In the genomic region with DNA sequence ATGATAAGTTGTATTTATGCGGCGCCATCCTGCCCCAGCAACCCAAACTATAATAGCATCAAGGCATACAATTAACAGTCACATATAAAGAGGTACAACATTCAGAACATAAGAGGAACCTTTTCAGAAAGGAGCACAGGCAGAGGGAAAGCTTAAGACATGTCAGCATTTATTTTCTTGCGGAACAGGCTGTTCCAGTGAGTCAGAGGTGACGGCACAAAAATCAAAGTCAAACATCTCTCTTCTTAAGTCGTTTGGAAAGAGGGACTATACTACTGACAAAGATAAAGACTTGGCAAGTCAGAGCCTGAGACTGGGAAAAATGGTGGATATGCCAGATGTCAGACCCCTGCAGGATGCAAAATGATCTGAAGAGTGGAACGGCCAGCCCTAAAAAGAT, we compare ENCODE assay signal across 18 cellular contexts.
DNase-seq lines count a peak whose midpoint lies in the region; TF ChIP-seq lines count a peak whose summit lies in the region.
"Had no signal": no experiment of that assay in that cellular context is flagged by ENCODE, and none has a peak within 500 bp of the region (broad histone marks: within the 10 kb centered on the region; RNA-seq: fewer than 3 reads in every experiment).

No MANE protein-coding gene starts in this region.

- H3K36me3 ChIP-seq in smooth muscle cell (ENCODE audit: low read depth): no peaks in the 10 kb centered on the region
- H3K36me3 ChIP-seq in transverse colon: no peaks in the 10 kb centered on the region
- H3K36me3 ChIP-seq: left ventricle myocardium inferior, stomach had no signal

- 37% methylated on average over 6 of the region's 6 CpGs for WGBS in smooth muscle cell (ENCODE audit: low lambda C conversion rate)
- 82 to 85% methylated on average over 6 of the region's 6 CpGs for WGBS in transverse colon (ENCODE audit: low coverage in 1 of 2), 2 donors

- H3K9me3 ChIP-seq in smooth muscle cell (replicated peaks; ENCODE audit: low read depth) (no peaks in the 10 kb centered on the region), transverse colon (no peaks in the 10 kb centered on the region)
- H3K9me3 ChIP-seq: left ventricle myocardium inferior, stomach had no signal

- H3K4me3 ChIP-seq in fibroblast of mammary gland (ENCODE audit: control insufficient read depth, low read depth, low read length) (no peak overlapping the region), smooth muscle cell (no peak overlapping the region), transverse colon (no peak overlapping the region)
- H3K4me3 ChIP-seq: left ventricle myocardium inferior, stomach had no signal

- TF ChIP-seq CTCF in fibroblast of mammary gland (conservative IDR thresholded peaks at IDR 0.05; ENCODE audit: control insufficient read depth, insufficient read depth, low read depth, low read length): no peak
- TF ChIP-seq CTCF in smooth muscle cell (IDR thresholded peaks at IDR 0.05; ENCODE audit: borderline replicate concordance, insufficient read depth, poor library complexity, severe bottlenecking): no peak
- no peak for TF ChIP-seq CTCF in transverse colon (IDR thresholded peaks at IDR 0.05)

- H3K4me1 ChIP-seq in smooth muscle cell (ENCODE audit: low read depth): peaks cover 26% of the 10 kb centered on the region
- H3K4me1 ChIP-seq in transverse colon: no peaks in the 10 kb centered on the region
- H3K4me1 ChIP-seq: stomach had no signal

- H2AFZ ChIP-seq in smooth muscle cell (ENCODE audit: low read depth): no peak overlapping the region

- TF ChIP-seq EP300 in transverse colon (IDR thresholded peaks at IDR 0.05; ENCODE audit: low read depth): no peak

- H3K27me3 ChIP-seq in smooth muscle cell (ENCODE audit: low read depth) (no peaks in the 10 kb centered on the region), transverse colon (no peaks in the 10 kb centered on the region)
- H3K27me3 ChIP-seq: stomach had no signal

- H3K27ac ChIP-seq in smooth muscle cell (ENCODE audit: low read depth) (peak overlapping the region; percentile 64), transverse colon (no peak overlapping the region)
- H3K27ac ChIP-seq: 22Rv1, left ventricle myocardium inferior, stomach had no signal

- H3K9ac ChIP-seq in smooth muscle cell (ENCODE audit: low read depth): no peak overlapping the region

- H3K79me2 ChIP-seq in smooth muscle cell (ENCODE audit: low read depth): no peaks in the 10 kb centered on the region

- no peaks in the 10 kb centered on the region for H4K20me1 ChIP-seq in smooth muscle cell (ENCODE audit: low read depth)

- in situ Hi-C loops in transverse colon (cut with MboI; ENCODE audit: low pct_ligation_motif_present in 1 of 4, low pct_unique_long_range_greater_than_20kb in 1 of 4, low sequenced_read_pairs in 3 of 4): no loop called here
- in situ Hi-C loops in KBM-7 (cut with MboI; ENCODE audit: low pct_unique_long_range_greater_than_20kb, low sequenced_read_pairs): no loop called here

- peak overlapping the region; percentile 73 for H3K4me2 ChIP-seq in smooth muscle cell

- no peak for TF ChIP-seq POLR2A in transverse colon (IDR thresholded peaks at IDR 0.05)

- intact Hi-C loops in transverse colon (cut with DNase I; ENCODE audit: low total_unique reads): no loop called here

- H3F3A ChIP-seq in smooth muscle cell (ENCODE audit: low read depth): peaks cover 14% of the 10 kb centered on the region

- peak; percentile 26 for DNase-seq in DMS 273 (lab: John Stamatoyannopoulos, UW; ENCODE audit: unreplicated experiment)
- no peak for DNase-seq in DMS 273 treated with DMSO at 0.1 percent for 48 hours (lab: John Stamatoyannopoulos, UW)
- peak; percentile 62 for DNase-seq in astrocyte of the hippocampus (ENCODE audit: low read depth, low spot score)
- DNase-seq in fibroblast of mammary gland (ENCODE audit: low read depth): peak; percentile 86
- DNase-seq in smooth muscle cell (lab: John Stamatoyannopoulos, UW; ENCODE audit: unreplicated experiment): no peak
- no peak for DNase-seq in transverse colon
- no peak for DNase-seq in AG08396 (ENCODE audit: low spot score)
- no peak for DNase-seq in KBM-7
- DNase-seq: activated CD8-positive, alpha-beta T cell treated with anti-CD3 and anti-CD28 coated beads for 36 hours; activated T-cell treated with anti-CD3 and anti-CD28 coated beads, Interleukin-2, amount 50 U/mL, for 1 hour; amniotic stem cell; left ventricle myocardium inferior; MV-4-11; NCI-H1930; stimulated activated CD4-positive, alpha-beta T cell treated with anti-CD3 and anti-CD28 coated beads, Interleukin-4, amount 100 ng/mL, for 24 hours; stomach; T-helper 9 cell had no signal

Comparison
In these comparisons a context has a peak if more than half of its experiments do, and no peak if none do; other contexts are left out.
1. DNase-seq: peak in DMS 273 (single experiment), astrocyte of the hippocampus (single experiment) and fibroblast of mammary gland (single experiment); none in DMS 273 treated with DMSO at 0.1 percent for 48 hours (single experiment), smooth muscle cell (single experiment), transverse colon (single experiment), AG08396 (single experiment) and KBM-7 (single experiment).